ENCODE assay signal across 8 cellular contexts in the genomic region with DNA sequence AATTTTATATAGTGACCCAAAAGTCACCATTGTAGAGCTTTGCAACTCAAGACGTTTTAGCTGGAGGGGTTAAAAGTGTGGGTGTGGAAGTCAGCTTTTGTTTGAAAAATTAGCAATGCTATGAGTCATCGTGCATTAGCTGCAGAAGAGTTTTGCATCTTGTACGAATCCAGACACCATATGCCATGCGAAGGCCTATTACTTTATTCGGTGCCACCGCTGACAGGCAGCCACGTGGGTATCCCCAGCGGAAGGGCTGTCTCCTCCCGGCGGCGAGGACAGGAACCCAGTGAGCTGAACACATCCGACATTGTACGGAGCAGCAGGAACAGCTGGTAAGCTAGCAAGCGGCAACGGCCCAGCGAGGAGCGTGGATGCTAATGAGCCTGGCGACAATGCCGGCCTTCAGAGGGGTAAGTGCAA.
DNase-seq lines count a peak whose midpoint lies in the region; ATAC-seq and TF ChIP-seq lines count a peak whose summit lies in the region.

No MANE protein-coding gene starts in this region.

- peak; percentile 82 for ATAC-seq in GM19035 (IDR thresholded peaks at IDR 0.05; ENCODE audit: unreplicated experiment)
- peak; percentile 93 for ATAC-seq in HG03139 (IDR thresholded peaks at IDR 0.05; ENCODE audit: unreplicated experiment)
- ATAC-seq in right cardiac atrium: peak; percentile 78 to 79
- ATAC-seq in gastrocnemius medialis: peak; percentile 79 to 84

- no peak overlapping the region for H3K27ac ChIP-seq in right cardiac atrium (ENCODE audit: low read length)
- H3K27ac ChIP-seq in gastrocnemius medialis: peak overlapping the region in 2 of 4 donors; percentile 9 to 44

- H3K4me3 ChIP-seq in AG09309 (ENCODE audit: control insufficient read depth, low read depth, low read length) (peak overlapping the region; percentile 7; the same call in 1 of the 2 replicates), right cardiac atrium (ENCODE audit: low read length) (no peak overlapping the region), gastrocnemius medialis (no peak overlapping the region)

- H3K9me3 Mint-ChIP-seq in activated naive CD8-positive, alpha-beta T cell (ENCODE audit: low read depth): no peaks in the 10 kb centered on the region

- TF ChIP-seq POLR2A in gastrocnemius medialis (IDR thresholded peaks at IDR 0.05): no peak

- peaks cover 0 to 8% of the 10 kb centered on the region in 2 donors for H3K36me3 ChIP-seq in gastrocnemius medialis

- H3K4me1 ChIP-seq in right cardiac atrium (ENCODE audit: control insufficient read depth, insufficient read depth, low read length) (peaks cover 7% of the 10 kb centered on the region), gastrocnemius medialis (peaks cover 23 to 32% of the 10 kb centered on the region in 2 donors)

- H3K36me3 Mint-ChIP-seq in activated naive CD8-positive, alpha-beta T cell: peaks cover 24% of the 10 kb centered on the region

- DNase-seq in AG09309 (ENCODE audit: low read depth) (peak; percentile 7), RKO (ENCODE audit: low spot score) (peak; percentile 48), right cardiac atrium (peak; percentile 51 to 83 (median 79)), gastrocnemius medialis (peak; percentile 51 to 64), HUDEP-2 (lab: John Stamatoyannopoulos, UW; ENCODE audit: unreplicated experiment in 76 of 76) (no peak)

- peak overlapping the region; percentile 87 for H3K27ac Mint-ChIP-seq in activated naive CD8-positive, alpha-beta T cell

- H3K9me3 ChIP-seq in right cardiac atrium (ENCODE audit: control insufficient read depth, low read length): no peaks in the 10 kb centered on the region
- H3K9me3 ChIP-seq in gastrocnemius medialis: no peaks in the 10 kb centered on the region

- TF ChIP-seq CTCF in AG09309 (IDR thresholded peaks at IDR 0.05; ENCODE audit: control insufficient read depth, insufficient read depth, low read depth, low read length, missing control alignments) (no peak), gastrocnemius medialis (IDR thresholded peaks at IDR 0.05 in 4 of 5, conservative IDR thresholded peaks at IDR 0.05 in 1 of 5) (peak in 1 of 5 experiments; percentile 3)

- no peaks in the 10 kb centered on the region for H3K27me3 ChIP-seq in right cardiac atrium (ENCODE audit: control insufficient read depth, insufficient read depth)
- no peaks in the 10 kb centered on the region for H3K27me3 ChIP-seq in gastrocnemius medialis

- H3K27me3 Mint-ChIP-seq in activated naive CD8-positive, alpha-beta T cell: no peaks in the 10 kb centered on the region

- H3K4me1 Mint-ChIP-seq in activated naive CD8-positive, alpha-beta T cell (ENCODE audit: low read depth): peaks cover 26% of the 10 kb centered on the region

- intact Hi-C loops in right cardiac atrium (cut with DNase I): no loop called here
- intact Hi-C loops in gastrocnemius medialis (cut with DNase I; ENCODE audit: low total_unique reads): no loop called here

- peak overlapping the region; percentile 79 for H3K4me3 Mint-ChIP-seq in activated naive CD8-positive, alpha-beta T cell

- WGBS in right cardiac atrium: 29% methylated on average over 19 of the region's 19 CpGs

- in situ Hi-C loops in gastrocnemius medialis (cut with MboI; ENCODE audit: low sequenced_read_pairs in 4 of 4): no loop called here

Comparison
In these comparisons a context has a peak if more than half of its experiments do, and no peak if none do; other contexts are left out.
1. DNase-seq: peak in AG09309 (single experiment), RKO (single experiment), right cardiac atrium (3 of 3) and gastrocnemius medialis (2 of 2); none in HUDEP-2 (0 of 76).
2. Peak in every context shown above with its lines, with median percentiles within 50 percentile points of each other: ATAC-seq.